Comparison of ENCODE assay signal across 8 cellular contexts in genomic region chr2:91442906-91443729, GRCh38.
DNase-seq lines count a peak whose midpoint lies in the region; ATAC-seq and TF ChIP-seq lines count a peak whose summit lies in the region.
"Not testable (repeated sequence)": the region's sequence is repeated elsewhere in the genome, so short reads cannot be mapped to it uniquely, and the experiment has no call there.

No MANE protein-coding gene starts in this region.

- H3K27ac ChIP-seq in ACC112 (ENCODE audit: low read depth, low read length); HUES64 (ENCODE audit: low read depth, low read length); coronary artery; left lung; psoas muscle; tibial nerve: not testable (repeated sequence)

- intact Hi-C loops in cardiac septum (cut with DNase I); left lung (cut with DNase I); psoas muscle (cut with DNase I): not testable (repeated sequence)

- peak; percentile 63 for ATAC-seq in left lung
- peak; percentile 19 to 56 (median 38) for ATAC-seq in psoas muscle

- DNase-seq in activated CD8-positive, alpha-beta memory T cell treated with anti-CD3 and anti-CD28 coated beads for 24 hours = peak; percentile 57
- DNase-seq in coronary artery (ENCODE audit: low spot score) = peak; percentile 36
- peak; percentile 75 for DNase-seq in cardiac septum (ENCODE audit: low spot score)
- DNase-seq in left lung = peak in 1 of 2 donors; percentile 82
- DNase-seq in psoas muscle = peak in 1 of 2 donors; percentile 49
- DNase-seq in tibial nerve (ENCODE audit: low spot score in 2 of 2) = not testable (repeated sequence)

- TF ChIP-seq CTCF in coronary artery (IDR thresholded peaks at IDR 0.05); left lung (IDR thresholded peaks at IDR 0.05); psoas muscle (IDR thresholded peaks at IDR 0.05); tibial nerve (IDR thresholded peaks at IDR 0.05): not testable (repeated sequence)

- not testable (repeated sequence) for H3K79me2 ChIP-seq in ACC112 (ENCODE audit: control insufficient read depth, insufficient read depth, low read length, unreplicated experiment)

- WGBS in HUES64 = 90% methylated on average over 44 of the region's 69 CpGs
- 9 to 14% (median 12%) methylated on average over 44 to 50 of the region's 69 CpGs for WGBS in psoas muscle, 3 donors
- WGBS in tibial nerve, 2 donors = 10 to 24% methylated on average over 35 to 51 of the region's 69 CpGs

- TF ChIP-seq EP300 in tibial nerve (IDR thresholded peaks at IDR 0.05) = not testable (repeated sequence)

- H3K9me3 ChIP-seq in HUES64 (ENCODE audit: insufficient read depth, low read depth, low read length); left lung; psoas muscle; tibial nerve: not testable (repeated sequence)

- H3K4me3 ChIP-seq in ACC112 (ENCODE audit: low read depth, low read length) (peak overlapping the region; percentile 42; the same call in 1 of the 2 replicates), HUES64 (ENCODE audit: low read length) (peak overlapping the region; percentile 36), coronary artery (peak overlapping the region; percentile 57), left lung (peak overlapping the region in 1 of 2 donors; percentile 4), psoas muscle (peak overlapping the region; percentile 61), tibial nerve (peak overlapping the region in 3 of 4 donors; percentile 9 to 28 (median 26))

- not testable (repeated sequence) for H3K36me3 ChIP-seq in ACC112 (ENCODE audit: insufficient read depth, low read length); HUES64 (ENCODE audit: insufficient read depth, low read length); left lung; psoas muscle (ENCODE audit: insufficient read depth in 1 of 2, low read depth in 1 of 2); tibial nerve

- H2AFZ ChIP-seq in ACC112 (ENCODE audit: low read length, unreplicated experiment) = not testable (repeated sequence)

- not testable (repeated sequence) for H3K4me1 ChIP-seq in ACC112 (ENCODE audit: control insufficient read depth, insufficient read depth, low read length, unreplicated experiment); HUES64 (ENCODE audit: insufficient read depth, low read length); left lung; psoas muscle
- peaks cover 0 to 14% (median 12%) of the 10 kb centered on the region in 4 donors for H3K4me1 ChIP-seq in tibial nerve

- H3K27me3 ChIP-seq in ACC112 (ENCODE audit: insufficient read depth, low read length) = peaks cover 17% of the 10 kb centered on the region
- H3K27me3 ChIP-seq in HUES64 (ENCODE audit: insufficient read depth, low read length) = peaks cover 33% of the 10 kb centered on the region
- H3K27me3 ChIP-seq in left lung = peaks cover 18 to 57% of the 10 kb centered on the region in 2 donors
- H3K27me3 ChIP-seq in psoas muscle (ENCODE audit: insufficient read depth in 3 of 3, low read length in 2 of 3) = peaks cover 0 to 37% (median 15%) of the 10 kb centered on the region in 3 donors
- H3K27me3 ChIP-seq in tibial nerve = peaks cover 0 to 35% of the 10 kb centered on the region in 2 donors

- not testable (repeated sequence) for TF ChIP-seq POLR2A in tibial nerve (IDR thresholded peaks at IDR 0.05)

- H3K9ac ChIP-seq in HUES64 (ENCODE audit: low read depth, low read length) = not testable (repeated sequence)
